1 cellular context compared by ENCODE assay signal in genomic region chr14:65351493-65352224, GRCh38.
TF ChIP-seq lines count a peak whose summit lies in the region.

No MANE protein-coding gene starts in this region.

TF ChIP-seq in GM23338, 12 proteins besides CTCF, POLR2A, EP300 and RAD21 (continued from another document):
- TF ChIP-seq ZNF462 (CRISPR knock-in tag; IDR thresholded peaks at IDR 0.05), result no peak
TF ChIP-seq in GM23338: peak in this region for 0.
